1 cellular context compared by ENCODE assay signal in the genomic region with DNA sequence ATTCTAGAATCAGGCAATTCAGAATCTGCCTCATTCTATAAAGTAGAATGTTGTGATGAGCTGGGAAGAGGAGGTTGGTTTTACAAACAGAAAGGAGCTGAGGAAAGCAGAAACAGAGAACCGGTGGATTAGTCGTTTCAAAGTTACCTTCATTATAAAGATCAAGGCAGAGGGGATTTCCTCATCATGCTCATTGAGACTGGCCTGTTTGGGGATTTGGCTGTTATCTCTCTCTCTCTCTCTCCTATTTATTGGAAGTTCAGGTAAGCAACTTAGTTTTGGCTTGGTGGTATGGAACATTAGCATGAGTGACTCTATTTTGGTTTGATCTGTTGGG.
TF ChIP-seq lines count a peak whose summit lies in the region.

No MANE protein-coding gene starts in this region.

TF ChIP-seq in SK-N-SH, 30 proteins besides CTCF, POLR2A, EP300 and RAD21 (continued from another document):
- TF ChIP-seq, protein P1, sequence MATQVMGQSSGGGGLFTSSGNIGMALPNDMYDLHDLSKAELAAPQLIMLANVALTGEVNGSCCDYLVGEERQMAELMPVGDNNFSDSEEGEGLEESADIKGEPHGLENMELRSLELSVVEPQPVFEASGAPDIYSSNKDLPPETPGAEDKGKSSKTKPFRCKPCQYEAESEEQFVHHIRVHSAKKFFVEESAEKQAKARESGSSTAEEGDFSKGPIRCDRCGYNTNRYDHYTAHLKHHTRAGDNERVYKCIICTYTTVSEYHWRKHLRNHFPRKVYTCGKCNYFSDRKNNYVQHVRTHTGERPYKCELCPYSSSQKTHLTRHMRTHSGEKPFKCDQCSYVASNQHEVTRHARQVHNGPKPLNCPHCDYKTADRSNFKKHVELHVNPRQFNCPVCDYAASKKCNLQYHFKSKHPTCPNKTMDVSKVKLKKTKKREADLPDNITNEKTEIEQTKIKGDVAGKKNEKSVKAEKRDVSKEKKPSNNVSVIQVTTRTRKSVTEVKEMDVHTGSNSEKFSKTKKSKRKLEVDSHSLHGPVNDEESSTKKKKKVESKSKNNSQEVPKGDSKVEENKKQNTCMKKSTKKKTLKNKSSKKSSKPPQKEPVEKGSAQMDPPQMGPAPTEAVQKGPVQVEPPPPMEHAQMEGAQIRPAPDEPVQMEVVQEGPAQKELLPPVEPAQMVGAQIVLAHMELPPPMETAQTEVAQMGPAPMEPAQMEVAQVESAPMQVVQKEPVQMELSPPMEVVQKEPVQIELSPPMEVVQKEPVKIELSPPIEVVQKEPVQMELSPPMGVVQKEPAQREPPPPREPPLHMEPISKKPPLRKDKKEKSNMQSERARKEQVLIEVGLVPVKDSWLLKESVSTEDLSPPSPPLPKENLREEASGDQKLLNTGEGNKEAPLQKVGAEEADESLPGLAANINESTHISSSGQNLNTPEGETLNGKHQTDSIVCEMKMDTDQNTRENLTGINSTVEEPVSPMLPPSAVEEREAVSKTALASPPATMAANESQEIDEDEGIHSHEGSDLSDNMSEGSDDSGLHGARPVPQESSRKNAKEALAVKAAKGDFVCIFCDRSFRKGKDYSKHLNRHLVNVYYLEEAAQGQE (IDR thresholded peaks at IDR 0.05; ENCODE audit: low read depth, low read length), result no peak
- TF ChIP-seq MEF2A (IDR thresholded peaks at IDR 0.05; ENCODE audit: borderline replicate concordance, low read depth) (no peak), CHD2 (IDR thresholded peaks at IDR 0.05; ENCODE audit: low read length, partially characterized antibody) (no peak), GATA2 (CRISPR knock-in tag; IDR thresholded peaks at IDR 0.05) (no peak), TAF1 (IDR thresholded peaks at IDR 0.05; ENCODE audit: borderline replicate concordance, low read depth, low read length) (no peak), FOXM1 (IDR thresholded peaks at IDR 0.05; ENCODE audit: low read depth) (no peak), NRF1 (IDR thresholded peaks at IDR 0.05; ENCODE audit: low read depth, low read length) (no peak), RXRA (IDR thresholded peaks at IDR 0.05; ENCODE audit: borderline replicate concordance, low read depth) (no peak), MXI1 (IDR thresholded peaks at IDR 0.05; ENCODE audit: low read depth, low read length) (no peak), ELF1 (IDR thresholded peaks at IDR 0.05) (no peak)
- TF ChIP-seq, protein P2, sequence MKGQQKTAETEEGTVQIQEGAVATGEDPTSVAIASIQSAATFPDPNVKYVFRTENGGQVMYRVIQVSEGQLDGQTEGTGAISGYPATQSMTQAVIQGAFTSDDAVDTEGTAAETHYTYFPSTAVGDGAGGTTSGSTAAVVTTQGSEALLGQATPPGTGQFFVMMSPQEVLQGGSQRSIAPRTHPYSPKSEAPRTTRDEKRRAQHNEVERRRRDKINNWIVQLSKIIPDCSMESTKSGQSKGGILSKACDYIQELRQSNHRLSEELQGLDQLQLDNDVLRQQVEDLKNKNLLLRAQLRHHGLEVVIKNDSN (IDR thresholded peaks at IDR 0.05; ENCODE audit: borderline replicate concordance, low read depth), result no peak
- TF ChIP-seq, protein P3, sequence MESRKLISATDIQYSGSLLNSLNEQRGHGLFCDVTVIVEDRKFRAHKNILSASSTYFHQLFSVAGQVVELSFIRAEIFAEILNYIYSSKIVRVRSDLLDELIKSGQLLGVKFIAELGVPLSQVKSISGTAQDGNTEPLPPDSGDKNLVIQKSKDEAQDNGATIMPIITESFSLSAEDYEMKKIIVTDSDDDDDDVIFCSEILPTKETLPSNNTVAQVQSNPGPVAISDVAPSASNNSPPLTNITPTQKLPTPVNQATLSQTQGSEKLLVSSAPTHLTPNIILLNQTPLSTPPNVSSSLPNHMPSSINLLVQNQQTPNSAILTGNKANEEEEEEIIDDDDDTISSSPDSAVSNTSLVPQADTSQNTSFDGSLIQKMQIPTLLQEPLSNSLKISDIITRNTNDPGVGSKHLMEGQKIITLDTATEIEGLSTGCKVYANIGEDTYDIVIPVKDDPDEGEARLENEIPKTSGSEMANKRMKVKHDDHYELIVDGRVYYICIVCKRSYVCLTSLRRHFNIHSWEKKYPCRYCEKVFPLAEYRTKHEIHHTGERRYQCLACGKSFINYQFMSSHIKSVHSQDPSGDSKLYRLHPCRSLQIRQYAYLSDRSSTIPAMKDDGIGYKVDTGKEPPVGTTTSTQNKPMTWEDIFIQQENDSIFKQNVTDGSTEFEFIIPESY (IDR thresholded peaks at IDR 0.05; ENCODE audit: borderline replicate concordance, low read depth), result no peak
